ENCODE assay signal across 29 cellular contexts in the genomic region with DNA sequence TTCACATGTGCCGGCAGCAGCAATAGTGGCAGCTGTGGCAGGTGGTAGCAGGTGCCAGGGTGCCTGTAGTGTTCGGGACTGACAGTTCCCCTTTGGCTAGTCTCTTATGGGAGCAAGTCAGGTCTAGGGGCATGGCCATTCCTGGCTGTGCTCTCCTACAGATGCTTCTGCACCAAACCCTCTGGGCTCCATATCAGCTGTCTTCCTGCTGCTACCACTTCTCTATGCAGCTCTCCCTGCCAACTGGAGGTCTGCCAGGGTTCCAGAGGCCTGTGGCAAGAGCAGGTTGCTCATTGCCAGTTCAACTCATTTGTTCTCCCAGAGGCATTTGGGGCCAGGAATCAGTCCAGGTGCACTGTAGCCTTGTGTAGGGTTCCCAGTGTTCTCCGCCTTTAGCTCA.
A peak's percentile ranks its signal among the peaks of the same experiment; 100 is the strongest.
DNase-seq lines count a peak whose midpoint lies in the region; ATAC-seq lines count a peak whose summit lies in the region.
"Had no signal": no experiment of that assay in that cellular context is flagged by ENCODE, and none has a peak within 500 bp of the region (broad histone marks: within the 10 kb centered on the region; RNA-seq: fewer than 3 reads in every experiment).

No MANE protein-coding gene starts in this region.

- no peak overlapping the region for H3K4ac ChIP-seq in neuronal stem cell (ENCODE audit: low read length)

- no peak overlapping the region for H3K9ac ChIP-seq in neuronal stem cell (ENCODE audit: low read depth, low read length, poor library complexity)
- H3K9ac ChIP-seq: BLaER1 treated with 17β-estradiol and CSF1 and Interleukin-3, amounts not matched to agents 10 nM and 100 nM had no signal

- ATAC-seq in Right ventricle myocardium superior (ENCODE audit: poor library complexity), result peak; percentile 95
- ATAC-seq in GM18517 (IDR thresholded peaks at IDR 0.05; ENCODE audit: unreplicated experiment), result no peak
- no peak for ATAC-seq in activated T-cell treated with anti-CD3 and anti-CD28 coated beads, Interleukin-2, amount 50 U/mL, for 72 hours (replicated peaks in 1 of 2)
- no peak for ATAC-seq in GM18520 (IDR thresholded peaks at IDR 0.05; ENCODE audit: unreplicated experiment)
- ATAC-seq: body of pancreas; mucosa of descending colon; natural killer cell treated with Interleukin-12 subunit alpha and Interleukin-12 subunit beta and Interleukin-15 and Interleukin-18, amount 100 ng/mL, for 72 hours; PC-3; stimulated activated naive CD8-positive, alpha-beta T cell treated with anti-CD3 and anti-CD28 coated beads, Interleukin-15, Interleukin-2, amounts not matched to agents 100 U/mL and 50 U/mL, for 24 hours had no signal

- no peaks in the 10 kb centered on the region for H3K4me1 ChIP-seq in neuronal stem cell (ENCODE audit: control insufficient read depth in 2 of 2, insufficient read depth in 1 of 2, low read depth in 1 of 2, low read length in 2 of 2)
- H3K4me1 ChIP-seq: body of pancreas, esophagus muscularis mucosa, HAP-1 had no signal

- no peaks in the 10 kb centered on the region for H3K36me3 ChIP-seq in neuronal stem cell (replicated peaks in 1 of 2; ENCODE audit: control insufficient read depth in 2 of 2, insufficient read depth in 2 of 2, low read length in 2 of 2)
- H3K36me3 ChIP-seq: BLaER1 treated with 17β-estradiol and CSF1 and Interleukin-3, amounts not matched to agents 10 nM and 100 nM; esophagus muscularis mucosa; HAP-1 had no signal

- no peak overlapping the region for H3K4me2 ChIP-seq in neuronal stem cell (ENCODE audit: insufficient read depth, low read length, poor library complexity, severe bottlenecking)
- H3K4me2 ChIP-seq: BLaER1 treated with 17β-estradiol and CSF1 and Interleukin-3, amounts not matched to agents 10 nM and 100 nM had no signal

- H3K23ac ChIP-seq in neuronal stem cell (ENCODE audit: low read depth, low read length, poor library complexity), result peak overlapping the region; percentile 77

- H2BK15ac ChIP-seq in neuronal stem cell (ENCODE audit: low read length), result no peak overlapping the region

- H2AK5ac ChIP-seq in neuronal stem cell (ENCODE audit: low read depth, low read length), result no peak overlapping the region

- no peaks in the 10 kb centered on the region for H3K27me3 Mint-ChIP-seq in activated T-cell treated with anti-CD3 and anti-CD28 coated beads, Interleukin-2, amount 50 U/mL, for 72 hours (ENCODE audit: low read depth)
- H3K27me3 Mint-ChIP-seq: natural killer cell treated with Interleukin-12 subunit alpha and Interleukin-12 subunit beta and Interleukin-15 and Interleukin-18, amount 100 ng/mL, for 72 hours had no signal

- no CpG with 5 or more reads among the region's 3 CpGs for WGBS in neuronal stem cell (ENCODE audit: extremely low coverage in 2 of 2, insufficient read length in 2 of 2, insufficient replicate concordance in 1 of 2), 2 donors

- H2BK120ac ChIP-seq in neuronal stem cell (ENCODE audit: low read depth, low read length), result no peak overlapping the region

- H3K27ac ChIP-seq in neuronal stem cell (replicated peaks; ENCODE audit: low read length), result no peak overlapping the region
- H3K27ac ChIP-seq: BLaER1 treated with 17β-estradiol and CSF1 and Interleukin-3, amounts not matched to agents 10 nM and 100 nM; body of pancreas; esophagus muscularis mucosa had no signal

- no peak overlapping the region for H2AFZ ChIP-seq in neuronal stem cell (ENCODE audit: low read length)

- no peaks in the 10 kb centered on the region for H3K36me3 Mint-ChIP-seq in activated T-cell treated with anti-CD3 and anti-CD28 coated beads, Interleukin-2, amount 50 U/mL, for 72 hours (ENCODE audit: insufficient read depth in 2 of 2)

- peak; percentile 15 for DNase-seq in M059J (ENCODE audit: low read depth)
- DNase-seq in NCI-H2171 (lab: John Stamatoyannopoulos, UW), result peak; percentile 45
- DNase-seq in Right ventricle myocardium superior, result peak; percentile 93
- DNase-seq in neuronal stem cell (ENCODE audit: low spot score), result no peak
- DNase-seq in activated T-cell treated with anti-CD3 and anti-CD28 coated beads, Interleukin-2, amount 50 U/mL, for 72 hours, result no peak
- DNase-seq in MV-4-11 (lab: John Stamatoyannopoulos, UW), result no peak
- DNase-seq: activated CD4-positive, alpha-beta T cell treated with anti-CD3 and anti-CD28 coated beads, Interleukin-2, amount 50 U/mL, for 48 hours; activated naive CD4-positive, alpha-beta T cell treated with anti-CD3 and anti-CD28 coated beads for 36 hours; body of pancreas; cerebellar nuclear complex; DMS53; foreskin melanocyte; IMR-90; mammary epithelial cell; NCI-H1092; NCI-H2107; NCI-H524 treated with DMSO at 0.1 percent for 48 hours; PC-3; retina; stimulated activated CD4-positive, alpha-beta T cell treated with anti-CD3 and anti-CD28 coated beads, Interleukin-1b, Interleukin-23, amount 100 ng/mL, for 48 hours; stimulated activated naive CD8-positive, alpha-beta T cell treated with anti-CD3 and anti-CD28 coated beads, Interleukin-15, Interleukin-2, amounts not matched to agents 100 U/mL and 50 U/mL, for 24 hours; T-helper 2 cell had no signal

- H3K79me1 ChIP-seq in neuronal stem cell (ENCODE audit: low read depth, low read length), result no peaks in the 10 kb centered on the region

- H4K91ac ChIP-seq in neuronal stem cell (ENCODE audit: low read depth, low read length, poor library complexity), result no peak overlapping the region

- H3K27me3 ChIP-seq in neuronal stem cell (ENCODE audit: control insufficient read depth in 3 of 3, insufficient read depth in 3 of 3, low read depth in 1 of 3, low read length in 3 of 3), result no peaks in the 10 kb centered on the region
- H3K27me3 ChIP-seq: BLaER1 treated with 17β-estradiol and CSF1 and Interleukin-3, amounts not matched to agents 10 nM and 100 nM; body of pancreas; esophagus muscularis mucosa had no signal

- H3K18ac ChIP-seq in neuronal stem cell (ENCODE audit: low read length), result no peak overlapping the region

- H3K27ac Mint-ChIP-seq in activated T-cell treated with anti-CD3 and anti-CD28 coated beads, Interleukin-2, amount 50 U/mL, for 72 hours, result no peak overlapping the region
- H3K27ac Mint-ChIP-seq: activated naive CD4-positive, alpha-beta T cell treated with anti-CD3 and anti-CD28 coated beads for 36 hours; natural killer cell treated with Interleukin-12 subunit alpha and Interleukin-12 subunit beta and Interleukin-15 and Interleukin-18, amount 100 ng/mL, for 72 hours had no signal

- H2BK5ac ChIP-seq in neuronal stem cell (ENCODE audit: low read length), result no peak overlapping the region

- H2BK12ac ChIP-seq in neuronal stem cell (ENCODE audit: low read length), result no peak overlapping the region

- no peaks in the 10 kb centered on the region for H3K9me3 ChIP-seq in neuronal stem cell (replicated peaks in 1 of 2; ENCODE audit: control insufficient read depth in 2 of 2, insufficient read depth in 1 of 2, low read depth in 1 of 2, low read length in 2 of 2)
- H3K9me3 ChIP-seq: body of pancreas, esophagus muscularis mucosa, HAP-1, mucosa of descending colon had no signal

- H3K4me1 Mint-ChIP-seq in activated T-cell treated with anti-CD3 and anti-CD28 coated beads, Interleukin-2, amount 50 U/mL, for 72 hours (ENCODE audit: low read depth), result no peaks in the 10 kb centered on the region

- no peak overlapping the region for H4K8ac ChIP-seq in neuronal stem cell (ENCODE audit: low read depth, low read length)

- peaks cover 4 to 5% of the 10 kb centered on the region in 2 donors for H3K9me3 Mint-ChIP-seq in activated T-cell treated with anti-CD3 and anti-CD28 coated beads, Interleukin-2, amount 50 U/mL, for 72 hours

- H3K14ac ChIP-seq in neuronal stem cell (ENCODE audit: low read length), result no peak overlapping the region

- no peak overlapping the region for H3K4me3 Mint-ChIP-seq in activated T-cell treated with anti-CD3 and anti-CD28 coated beads, Interleukin-2, amount 50 U/mL, for 72 hours
- H3K4me3 Mint-ChIP-seq: activated naive CD4-positive, alpha-beta T cell treated with anti-CD3 and anti-CD28 coated beads for 36 hours; natural killer cell treated with Interleukin-12 subunit alpha and Interleukin-12 subunit beta and Interleukin-15 and Interleukin-18, amount 100 ng/mL, for 72 hours had no signal

- no peak overlapping the region for H3K4me3 ChIP-seq in neuronal stem cell (ENCODE audit: low read length in 2 of 2)
- H3K4me3 ChIP-seq: BLaER1 treated with 17β-estradiol and CSF1 and Interleukin-3, amounts not matched to agents 10 nM and 100 nM; body of pancreas; esophagus muscularis mucosa; HAP-1; mucosa of descending colon had no signal

- intact Hi-C loops in Right ventricle myocardium superior (cut with DNase I), result no loop called here

Comparison
In these comparisons a context has a peak if more than half of its experiments do, and no peak if none do; other contexts are left out.
1. DNase-seq: peak in M059J (single experiment), NCI-H2171 (single experiment) and Right ventricle myocardium superior (single experiment); none in neuronal stem cell (single experiment), activated T-cell treated with anti-CD3 and anti-CD28 coated beads, Interleukin-2, amount 50 U/mL, for 72 hours (0 of 2) and MV-4-11 (single experiment).